Comparison of ENCODE assay signal across 35 cellular contexts in the genomic region with DNA sequence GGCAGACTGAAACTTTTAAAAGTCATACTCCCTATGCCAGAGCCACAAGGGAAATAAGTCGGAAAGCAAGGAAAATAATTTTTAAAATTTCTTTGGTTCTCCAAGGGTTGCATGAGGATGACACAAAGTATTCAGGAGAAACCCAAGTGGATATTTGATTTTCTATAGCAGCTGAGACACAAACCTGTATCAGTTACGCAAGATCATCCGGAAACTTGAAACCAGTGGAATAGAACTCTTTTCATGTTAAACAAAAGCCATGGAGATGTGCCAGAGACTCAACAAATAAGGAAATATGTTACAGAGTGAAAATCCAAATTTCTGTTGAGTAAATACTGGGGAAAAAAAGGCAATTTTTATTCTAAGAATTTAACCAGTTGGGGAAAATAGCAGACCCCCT.
"Had no signal": no experiment of that assay in that cellular context is flagged by ENCODE, and none has a peak within 500 bp of the region (broad histone marks: within the 10 kb centered on the region; RNA-seq: fewer than 3 reads in every experiment).

No MANE protein-coding gene starts in this region.

- H3K4me1 Mint-ChIP-seq: activated B cell treated with CpG ODN at 0.5 μM for 24 hours; activated T-helper 17 cell treated with anti-CD3 and anti-CD28 coated beads, Interleukin-2, amount 50 U/mL, for 72 hours; brain; central memory CD8-positive, alpha-beta T cell; endodermal cell; T-helper 17 cell had no signal

- H3K4me3 ChIP-seq: adrenal gland, breast epithelium, coronary artery, dorsolateral prefrontal cortex, esophagus muscularis mucosa, gastrocnemius medialis, heart left ventricle had no signal

- DNase-seq: activated B cell treated with CpG ODN at 0.5 μM for 24 hours; activated CD4-positive, alpha-beta T cell treated with anti-CD3 and anti-CD28 coated beads for 48 hours; activated CD4-positive, alpha-beta T cell treated with anti-CD3 and anti-CD28 coated beads, Interleukin-2, amount 50 U/mL, for 1 hour; activated CD4-positive, alpha-beta T cell treated with anti-CD3 and anti-CD28 coated beads, Interleukin-2, amount 50 U/mL, for 48 hours; activated CD8-positive, alpha-beta memory T cell treated with anti-CD3 and anti-CD28 coated beads for 24 hours; activated CD8-positive, alpha-beta T cell treated with anti-CD3 and anti-CD28 coated beads for 36 hours; activated effector memory CD4-positive, alpha-beta T cell treated with Interleukin-2 at 50 U/mL for 16 hours; activated gamma-delta T cell treated with Interleukin-2 at 50 U/mL for 16 hours; activated naive CD4-positive, alpha-beta T cell treated with anti-CD3 and anti-CD28 coated beads, Interleukin-2, amount 50 U/mL, for 16 hours; activated naive CD4-positive, alpha-beta T cell treated with Interleukin-2 at 50 U/mL for 16 hours; activated T-cell treated with anti-CD3 and anti-CD28 coated beads, Interleukin-2, amount 50 U/mL, for 4 hours; adrenal gland; amygdala; aorta; dorsolateral prefrontal cortex; effector memory CD4-positive, alpha-beta T cell; endodermal cell; erythroblast; foreskin keratinocyte; gastrocnemius medialis; glutamatergic neuron; heart left ventricle; T-helper 17 cell; T1000; WERI-Rb-1 had no signal

- ATAC-seq: activated CD4-positive, CD25-positive, alpha-beta regulatory T cell treated with anti-CD3 and anti-CD28 coated beads, Interleukin-2, amount 50 U/mL, for 24 hours; activated CD8-positive, alpha-beta T cell treated with anti-CD3 and anti-CD28 coated beads for 36 hours; activated T-cell treated with anti-CD3 and anti-CD28 coated beads, Interleukin-2, amount 50 U/mL, for 4 hours; activated T-helper 17 cell treated with anti-CD3 and anti-CD28 coated beads, Interleukin-2, amount 50 U/mL, for 72 hours; foreskin keratinocyte; gastrocnemius medialis; heart left ventricle; T-helper 17 cell had no signal

- H3K4me3 Mint-ChIP-seq: activated B cell treated with CpG ODN at 0.5 μM for 24 hours; activated CD8-positive, alpha-beta T cell treated with anti-CD3 and anti-CD28 coated beads for 36 hours; activated naive CD8-positive, alpha-beta T cell; activated T-cell treated with anti-CD3 and anti-CD28 coated beads, Interleukin-2, amount 50 U/mL, for 4 hours; activated T-helper 17 cell treated with anti-CD3 and anti-CD28 coated beads, Interleukin-2, amount 50 U/mL, for 72 hours; brain; central memory CD8-positive, alpha-beta T cell; dendritic cell treated with granulocyte-macrophage colony-stimulating factor and Interleukin-4, amounts not matched to agents 40 ng/mL and 50 ng/mL, for 4 days; endodermal cell; T-helper 17 cell; T-helper 2 cell treated with Interferon-gamma antibody and Interleukin-4, amounts not matched to agents 5 μg/mL and 100 μg/mL, for 36 hours had no signal

- H3K27ac Mint-ChIP-seq: activated B cell treated with CpG ODN at 0.5 μM for 24 hours; activated CD8-positive, alpha-beta T cell treated with anti-CD3 and anti-CD28 coated beads for 36 hours; activated naive CD8-positive, alpha-beta T cell; activated T-helper 17 cell treated with anti-CD3 and anti-CD28 coated beads, Interleukin-2, amount 50 U/mL, for 72 hours; brain; dendritic cell treated with granulocyte-macrophage colony-stimulating factor and Interleukin-4, amounts not matched to agents 40 ng/mL and 50 ng/mL, for 4 days; endodermal cell; T-helper 17 cell; T-helper 2 cell treated with Interferon-gamma antibody and Interleukin-4, amounts not matched to agents 5 μg/mL and 100 μg/mL, for 36 hours had no signal

- H3K36me3 Mint-ChIP-seq: activated naive CD8-positive, alpha-beta T cell; brain had no signal

- H3K27me3 Mint-ChIP-seq: activated B cell treated with CpG ODN at 0.5 μM for 24 hours; activated CD8-positive, alpha-beta T cell treated with anti-CD3 and anti-CD28 coated beads for 36 hours; activated naive CD8-positive, alpha-beta T cell; activated T-helper 17 cell treated with anti-CD3 and anti-CD28 coated beads, Interleukin-2, amount 50 U/mL, for 72 hours; central memory CD8-positive, alpha-beta T cell; dendritic cell treated with granulocyte-macrophage colony-stimulating factor and Interleukin-4, amounts not matched to agents 40 ng/mL and 50 ng/mL, for 4 days; T-helper 17 cell had no signal
